Comparison of ENCODE assay signal across 2 cellular contexts in the genomic region with DNA sequence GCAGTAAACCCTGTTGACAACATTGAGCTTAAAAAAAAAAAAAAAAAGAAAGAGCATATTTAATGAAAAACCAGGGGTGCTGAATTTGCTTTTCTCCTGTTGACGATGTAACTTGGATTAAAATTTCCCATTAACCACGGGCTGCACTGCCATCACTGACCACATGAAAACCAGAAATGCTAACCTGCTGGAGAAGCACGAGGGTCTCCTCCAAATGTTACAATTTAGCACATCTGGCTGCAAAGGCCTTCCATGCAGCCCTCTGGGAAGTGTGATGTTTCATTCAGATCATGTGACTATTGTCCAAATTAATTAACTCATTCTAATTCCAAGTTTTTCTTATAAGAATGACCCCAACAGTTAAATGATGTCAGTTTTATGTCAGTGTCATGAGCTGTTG.
TF ChIP-seq lines count a peak whose summit lies in the region.

No MANE protein-coding gene starts in this region.

TF ChIP-seq in SK-N-SH, 30 proteins besides CTCF, POLR2A, EP300 and RAD21:
- TF ChIP-seq GABPA (IDR thresholded peaks at IDR 0.05; ENCODE audit: low read depth) (no peak), FOXJ3 (CRISPR knock-in tag; IDR thresholded peaks at IDR 0.05) (no peak), REST (IDR thresholded peaks at IDR 0.05; ENCODE audit: low read depth, low read length) (no peak), ELF1 (IDR thresholded peaks at IDR 0.05) (no peak), FOSL2 (IDR thresholded peaks at IDR 0.05; ENCODE audit: borderline replicate concordance, low read depth) (no peak), FOXM1 (IDR thresholded peaks at IDR 0.05; ENCODE audit: low read depth) (no peak), SIN3A (IDR thresholded peaks at IDR 0.05; ENCODE audit: borderline replicate concordance, low read depth, low read length) (no peak), CHD2 (IDR thresholded peaks at IDR 0.05; ENCODE audit: low read length, partially characterized antibody) (no peak), NFIC (IDR thresholded peaks at IDR 0.05; ENCODE audit: borderline replicate concordance) (no peak), MEF2A (IDR thresholded peaks at IDR 0.05; ENCODE audit: borderline replicate concordance, low read depth) (no peak), GATA2 (CRISPR knock-in tag; IDR thresholded peaks at IDR 0.05) (no peak), YY1 (IDR thresholded peaks at IDR 0.05; ENCODE audit: low read depth) (no peak)
- TF ChIP-seq, protein P1, sequence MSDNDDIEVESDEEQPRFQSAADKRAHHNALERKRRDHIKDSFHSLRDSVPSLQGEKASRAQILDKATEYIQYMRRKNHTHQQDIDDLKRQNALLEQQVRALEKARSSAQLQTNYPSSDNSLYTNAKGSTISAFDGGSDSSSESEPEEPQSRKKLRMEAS (IDR thresholded peaks at IDR 0.05; ENCODE audit: low read depth): no peak
TF ChIP-seq in SK-N-SH: peak in this region for 0.

TF ChIP-seq in SK-N-SH treated with all-trans-retinoic acid at 6 μM for 48 hours, 23 proteins besides CTCF, POLR2A, EP300 and RAD21:
- TF ChIP-seq TCF4 (CRISPR knock-in tag; IDR thresholded peaks at IDR 0.05; ENCODE audit: borderline replicate concordance): no peak
- TF ChIP-seq ESRRG (CRISPR knock-in tag; IDR thresholded peaks at IDR 0.05): no peak
- TF ChIP-seq ZC3H10 (CRISPR knock-in tag; IDR thresholded peaks at IDR 0.05): no peak
- TF ChIP-seq ZNF565 (CRISPR knock-in tag; conservative IDR thresholded peaks at IDR 0.05; ENCODE audit: low read depth): no peak
- TF ChIP-seq ZFP30 (CRISPR knock-in tag; IDR thresholded peaks at IDR 0.05): no peak
- TF ChIP-seq SNAI2 (CRISPR knock-in tag; IDR thresholded peaks at IDR 0.05): no peak
- TF ChIP-seq ZFP3 (CRISPR knock-in tag; IDR thresholded peaks at IDR 0.05): no peak
- no peak for TF ChIP-seq CSRNP3 (CRISPR knock-in tag; IDR thresholded peaks at IDR 0.05)
- TF ChIP-seq CSDC2 (CRISPR knock-in tag; IDR thresholded peaks at IDR 0.05): no peak
